ENCODE assay signal across 11 cellular contexts in the genomic region with DNA sequence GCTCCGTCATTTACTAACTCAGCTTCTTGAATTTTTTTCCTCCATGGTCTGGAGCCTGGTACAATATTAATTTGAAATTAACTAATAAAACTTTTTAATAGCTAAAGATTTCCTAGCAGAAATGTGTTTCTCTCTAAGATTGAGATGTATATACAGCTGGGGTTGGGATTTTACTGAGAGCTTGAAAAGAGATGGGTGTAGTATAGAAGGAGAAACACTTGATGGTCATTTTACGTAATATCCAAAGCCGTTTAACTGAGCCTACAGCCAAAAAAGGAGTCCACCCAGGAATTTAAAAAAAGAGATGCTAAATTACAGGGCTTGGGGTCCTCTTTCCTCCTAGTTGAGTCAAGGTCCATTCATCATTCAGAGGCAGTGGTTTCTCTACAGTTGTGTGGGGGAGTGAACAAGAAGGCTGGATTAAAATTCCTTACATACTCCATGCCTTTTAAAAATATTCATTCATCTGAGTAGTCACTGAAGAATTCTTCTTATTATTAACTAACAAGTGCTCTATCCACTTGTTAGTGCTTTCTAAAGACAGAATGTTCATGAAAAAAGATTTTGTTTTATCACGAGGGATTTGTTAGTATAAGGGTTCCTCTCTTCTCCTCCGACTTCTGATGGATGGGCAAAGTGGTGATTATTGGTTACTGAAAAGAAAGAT.
DNase-seq lines count a peak whose midpoint lies in the region; ATAC-seq, FAIRE-seq and TF ChIP-seq lines count a peak whose summit lies in the region.
"Had no signal": no experiment of that assay in that cellular context is flagged by ENCODE, and none has a peak within 500 bp of the region (broad histone marks: within the 10 kb centered on the region; RNA-seq: fewer than 3 reads in every experiment).

No MANE protein-coding gene starts in this region.

- peak overlapping the region; percentile 51 for H3K4me3 ChIP-seq in astrocyte (ENCODE audit: insufficient read depth, low read depth, low read length)
- peak overlapping the region; percentile 58 for H3K4me3 ChIP-seq in iPS-18a (ENCODE audit: low read length)
- peak overlapping the region; percentile 67 for H3K4me3 ChIP-seq in thoracic aorta

- H3K9ac ChIP-seq in astrocyte (ENCODE audit: low read length) (peak overlapping the region; percentile 40), iPS-18a (ENCODE audit: low read length) (peak overlapping the region; percentile 21)

- FAIRE-seq in astrocyte (lab: Jason Lieb, UNC) = peak; percentile 97

- H3K36me3 Mint-ChIP-seq in HFFc6 (ENCODE audit: low read depth) (peaks cover 17% of the 10 kb centered on the region), astrocyte (ENCODE audit: low read depth, unreplicated experiment) (peaks cover 8% of the 10 kb centered on the region), T-cell (no peaks in the 10 kb centered on the region)
- H3K36me3 Mint-ChIP-seq: naive B cell had no signal

- H3K9me3 Mint-ChIP-seq in HFFc6 (no peaks in the 10 kb centered on the region), astrocyte (ENCODE audit: unreplicated experiment) (no peaks in the 10 kb centered on the region), T-cell (no peaks in the 10 kb centered on the region)
- H3K9me3 Mint-ChIP-seq: activated T-helper 1 cell treated with anti-CD3 and anti-CD28 coated beads, Interleukin-12 subunit alpha, Interleukin-12 subunit beta, Interleukin-2, Interleukin-4 antibody, amounts not matched to agents 30 ng/mL and 10 ng/mL and 1 ng/mL, durations not matched to agents 14 hours and 24 hours and 36 hours; T-helper 1 cell treated with Interleukin-12 subunit alpha and Interleukin-12 subunit beta and Interleukin-4 antibody, amounts not matched to agents 30 μg/mL and 1 μg/mL, for 36 hours had no signal

- H3K4me2 ChIP-seq in astrocyte (ENCODE audit: low read length) = peak overlapping the region; percentile 84

- H3K79me2 ChIP-seq in astrocyte (ENCODE audit: insufficient read depth, low read length) = no peaks in the 10 kb centered on the region

- no peaks in the 10 kb centered on the region for H4K20me1 ChIP-seq in astrocyte (ENCODE audit: insufficient read depth, low read length)

- no peak overlapping the region for H2AFZ ChIP-seq in astrocyte (ENCODE audit: low read depth, low read length)

- ATAC-seq in thoracic aorta (ENCODE audit: insufficient number of reproducible peaks, low FRiP score, low read depth) (no peak), T-cell (replicated peaks in 1 of 4) (no peak)

- H3K27me3 ChIP-seq in astrocyte (ENCODE audit: insufficient read depth, low read length) (no peaks in the 10 kb centered on the region), iPS-18a (ENCODE audit: control insufficient read depth, insufficient read depth, low read length) (no peaks in the 10 kb centered on the region), thoracic aorta (replicated peaks; ENCODE audit: insufficient read depth) (no peaks in the 10 kb centered on the region)

- peak overlapping the region; percentile 91 for H3K4me3 Mint-ChIP-seq in HFFc6
- H3K4me3 Mint-ChIP-seq in astrocyte (ENCODE audit: unreplicated experiment) = peak overlapping the region; percentile 84
- no peak overlapping the region for H3K4me3 Mint-ChIP-seq in T-cell
- H3K4me3 Mint-ChIP-seq: activated T-helper 1 cell treated with anti-CD3 and anti-CD28 coated beads, Interleukin-12 subunit alpha, Interleukin-12 subunit beta, Interleukin-2, Interleukin-4 antibody, amounts not matched to agents 30 ng/mL and 10 ng/mL and 1 ng/mL, durations not matched to agents 14 hours and 24 hours and 36 hours; naive B cell; T-helper 1 cell treated with Interleukin-12 subunit alpha and Interleukin-12 subunit beta and Interleukin-4 antibody, amounts not matched to agents 30 μg/mL and 1 μg/mL, for 36 hours had no signal

- H3K27ac Mint-ChIP-seq in HFFc6 = peak overlapping the region; percentile 62
- peak overlapping the region; percentile 84 for H3K27ac Mint-ChIP-seq in astrocyte (ENCODE audit: unreplicated experiment)
- no peak overlapping the region for H3K27ac Mint-ChIP-seq in T-cell
- H3K27ac Mint-ChIP-seq: activated T-helper 1 cell treated with anti-CD3 and anti-CD28 coated beads, Interleukin-12 subunit alpha, Interleukin-12 subunit beta, Interleukin-2, Interleukin-4 antibody, amounts not matched to agents 30 ng/mL and 10 ng/mL and 1 ng/mL, durations not matched to agents 14 hours and 24 hours and 36 hours; naive B cell; T-helper 1 cell treated with Interleukin-12 subunit alpha and Interleukin-12 subunit beta and Interleukin-4 antibody, amounts not matched to agents 30 μg/mL and 1 μg/mL, for 36 hours had no signal

- H3K4me1 Mint-ChIP-seq in HFFc6 (ENCODE audit: low read depth) (peaks cover 70% of the 10 kb centered on the region), astrocyte (ENCODE audit: low read depth, unreplicated experiment) (peaks cover 22% of the 10 kb centered on the region), T-cell (no peaks in the 10 kb centered on the region)
- H3K4me1 Mint-ChIP-seq: naive B cell had no signal

- H3K27me3 Mint-ChIP-seq in HFFc6 (ENCODE audit: insufficient read depth) (peaks cover 2% of the 10 kb centered on the region), astrocyte (ENCODE audit: low read depth, unreplicated experiment) (no peaks in the 10 kb centered on the region), T-cell (peaks cover 4 to 6% of the 10 kb centered on the region in 2 donors)

- H3K9me3 ChIP-seq in astrocyte (ENCODE audit: insufficient read depth, low read depth, low read length) (no peaks in the 10 kb centered on the region), iPS-18a (ENCODE audit: control insufficient read depth, low read depth, low read length) (no peaks in the 10 kb centered on the region), thoracic aorta (no peaks in the 10 kb centered on the region)

- H3K27ac ChIP-seq in astrocyte (ENCODE audit: low read depth, low read length) (peak overlapping the region; percentile 79), iPS-18a (ENCODE audit: low read length) (no peak overlapping the region), thoracic aorta (peak overlapping the region; percentile 40 to 56)

- POLR2A ChIA-PET in T-cell (lab: Charles Lee) = no interaction called here

- TF ChIP-seq CTCF in HFFc6 (IDR thresholded peaks at IDR 0.05) (no peak), astrocyte (IDR thresholded peaks at IDR 0.05; ENCODE audit: insufficient read depth, low read depth, low read length) (no peak), thoracic aorta (IDR thresholded peaks at IDR 0.05) (no peak)

- H3K4me1 ChIP-seq in astrocyte (ENCODE audit: insufficient read depth, low read length) (peaks cover 22% of the 10 kb centered on the region), iPS-18a (ENCODE audit: control insufficient read depth, low read depth, low read length) (peaks cover 20% of the 10 kb centered on the region), thoracic aorta (ENCODE audit: control insufficient read depth in 1 of 2, low read depth in 2 of 2) (peaks cover 11 to 25% of the 10 kb centered on the region in 2 donors)

- DNase-seq in HFFc6 = peak; percentile 74
- peak; percentile 94 for DNase-seq in astrocyte (ENCODE audit: low read depth)
- DNase-seq in thoracic aorta (ENCODE audit: low spot score) = no peak
- DNase-seq in activated CD4-positive, CD25-positive, alpha-beta regulatory T cell (lab: John Stamatoyannopoulos, UW) = no peak
- no peak for DNase-seq in NK-92 (lab: John Stamatoyannopoulos, UW; ENCODE audit: unreplicated experiment)
- no peak for DNase-seq in T-cell
- DNase-seq in activated CD8-positive, alpha-beta memory T cell treated with anti-CD3 and anti-CD28 coated beads, Interleukin-2, amount 50 U/mL, for 48 hours = no peak
- DNase-seq: naive B cell had no signal

- CTCF ChIA-PET in T-cell (lab: Charles Lee) = no interaction called here

- H3K36me3 ChIP-seq in astrocyte (ENCODE audit: insufficient read depth, low read length) (no peaks in the 10 kb centered on the region), iPS-18a (ENCODE audit: control insufficient read depth, low read depth, low read length) (no peaks in the 10 kb centered on the region), thoracic aorta (no peaks in the 10 kb centered on the region)

Comparison
In these comparisons a context has a peak if more than half of its experiments do, and no peak if none do; other contexts are left out.
1. DNase-seq: peak in HFFc6 (single experiment) and astrocyte (single experiment); none in thoracic aorta (single experiment), activated CD4-positive, CD25-positive, alpha-beta regulatory T cell (0 of 4), NK-92 (single experiment), T-cell (0 of 34) and activated CD8-positive, alpha-beta memory T cell treated with anti-CD3 and anti-CD28 coated beads, Interleukin-2, amount 50 U/mL, for 48 hours (single experiment).
2. H3K27ac Mint-ChIP-seq: peak in HFFc6 (single experiment) and astrocyte (single experiment); none in T-cell (0 of 2).
3. H3K4me3 Mint-ChIP-seq: peak in HFFc6 (single experiment) and astrocyte (single experiment); none in T-cell (0 of 3).
4. Peak in every context shown above with its lines, with median percentiles within 50 percentile points of each other: H3K4me3 ChIP-seq.